In genomic region chr5:142748568-142749249, GRCh38 we compare ENCODE assay signal across 1 cellular context.
TF ChIP-seq lines count a peak whose summit lies in the region.

No MANE protein-coding gene starts in this region.

TF ChIP-seq in SK-N-SH treated with all-trans-retinoic acid at 6 μM for 48 hours, 23 proteins besides CTCF, POLR2A, EP300 and RAD21 (continued from another document):
- no peak for TF ChIP-seq CREB5 (CRISPR knock-in tag; IDR thresholded peaks at IDR 0.05; ENCODE audit: low read depth)
- no peak for TF ChIP-seq ZFP3 (CRISPR knock-in tag; IDR thresholded peaks at IDR 0.05)
- TF ChIP-seq ZFP30 (CRISPR knock-in tag; IDR thresholded peaks at IDR 0.05), result no peak
- TF ChIP-seq CSRNP3 (CRISPR knock-in tag; IDR thresholded peaks at IDR 0.05), result no peak; the same call in 1 of the 2 replicates
- TF ChIP-seq RARB (CRISPR knock-in tag; IDR thresholded peaks at IDR 0.05), result no peak
- TF ChIP-seq OSR1 (CRISPR knock-in tag; IDR thresholded peaks at IDR 0.05), result no peak
- TF ChIP-seq ARNTL (CRISPR knock-in tag; IDR thresholded peaks at IDR 0.05; ENCODE audit: borderline replicate concordance, low read depth), result no peak
- TF ChIP-seq ZC3H10 (CRISPR knock-in tag; IDR thresholded peaks at IDR 0.05), result no peak
